29 cellular contexts compared by ENCODE assay signal in genomic region chr16:82082097-82082496, GRCh38. TPM values are rescaled to one million over a fixed set of nuclear protein-coding genes. Genes with fewer than 3 reads are reported as not detected.
"Had no signal": no experiment of that assay in that cellular context is flagged by ENCODE, and none has a peak within 500 bp of the region (broad histone marks: within the 10 kb centered on the region; RNA-seq: fewer than 3 reads in every experiment).

No MANE protein-coding gene starts in this region.

- H3K9me3 ChIP-seq: SJCRH30 had no signal

- H3K27me3 ChIP-seq: SJCRH30 had no signal

- H3K4me1 Mint-ChIP-seq: brain, WTC11 had no signal

- H3K4me1 ChIP-seq: SJCRH30 had no signal

- H3K36me3 ChIP-seq: SJCRH30 had no signal

- H3K9me3 Mint-ChIP-seq: activated naive CD4-positive, alpha-beta T cell treated with anti-CD3 and anti-CD28 coated beads, Interleukin-2, amount 10 ng/mL, durations not matched to agents 7 days and 5 days; T-helper 1 cell treated with Interleukin-12 subunit alpha and Interleukin-12 subunit beta and Interleukin-4 antibody, amounts not matched to agents 30 μg/mL and 1 μg/mL, for 36 hours had no signal

- DNase-seq: activated CD4-positive, alpha-beta T cell treated with anti-CD3 and anti-CD28 coated beads, Interleukin-2, amount 10 ng/mL, durations not matched to agents 7 days and 5 days; activated CD4-positive, alpha-beta T cell treated with anti-CD3 and anti-CD28 coated beads, Interleukin-2, amount 50 U/mL, for 48 hours; activated naive CD4-positive, alpha-beta T cell treated with anti-CD3 and anti-CD28 coated beads, Interleukin-2, amount 10 ng/mL, durations not matched to agents 7 days and 5 days; activated naive CD8-positive, alpha-beta T cell treated with anti-CD3 and anti-CD28 coated beads, Interleukin-2, amount 50 U/mL, for 24 hours; activated T-cell treated with anti-CD3 and anti-CD28 coated beads, Interleukin-2, amount 50 U/mL, for 4 hours; anterior cingulate cortex; caudate nucleus; Kasumi-1; KG1; NCI-H1092; NCI-H187 treated with DMSO at 0.1 percent for 48 hours; NCI-H2081; NCI-H2171 treated with DMSO at 0.1 percent for 48 hours; NCI-H2227 treated with DMSO at 0.1 percent for 48 hours; NCI-H446; NCI-H510A treated with DMSO at 0.1 percent for 48 hours; NCI-H526 treated with DMSO at 0.1 percent for 48 hours; NCI-H774; SHP77; SJCRH30 had no signal

- H3K4me3 Mint-ChIP-seq: activated CD4-positive, alpha-beta T cell treated with anti-CD3 and anti-CD28 coated beads for 36 hours; activated CD4-positive, alpha-beta T cell treated with anti-CD3 and anti-CD28 coated beads, Interleukin-2, amount 10 ng/mL, durations not matched to agents 7 days and 5 days; activated CD8-positive, alpha-beta T cell treated with anti-CD3 and anti-CD28 coated beads, Interleukin-2, amount 10 ng/mL, durations not matched to agents 7 days and 5 days; activated naive CD4-positive, alpha-beta T cell treated with anti-CD3 and anti-CD28 coated beads, Interleukin-2, amount 10 ng/mL, durations not matched to agents 7 days and 5 days; activated naive CD8-positive, alpha-beta T cell; activated naive CD8-positive, alpha-beta T cell treated with anti-CD3 and anti-CD28 coated beads, Interleukin-2, amount 50 U/mL, for 24 hours; activated T-cell treated with anti-CD3 and anti-CD28 coated beads, Interleukin-2, amount 50 U/mL, for 4 hours; activated T-helper 1 cell treated with anti-CD3 and anti-CD28 coated beads, Interleukin-12 subunit alpha, Interleukin-12 subunit beta, Interleukin-2, Interleukin-4 antibody, amounts not matched to agents 30 ng/mL and 10 ng/mL and 1 ng/mL, durations not matched to agents 14 hours and 24 hours and 36 hours; brain; T-helper 1 cell treated with Interleukin-12 subunit alpha and Interleukin-12 subunit beta and Interleukin-4 antibody, amounts not matched to agents 30 μg/mL and 1 μg/mL, for 36 hours; T-helper 2 cell treated with Interferon-gamma antibody and Interleukin-4, amounts not matched to agents 5 μg/mL and 100 μg/mL, for 36 hours; WTC11 had no signal

- ATAC-seq: WTC11 had no signal

- H3K27ac ChIP-seq: SJCRH30, SK-N-MC had no signal

- H3K27ac Mint-ChIP-seq: activated CD4-positive, alpha-beta T cell treated with anti-CD3 and anti-CD28 coated beads for 36 hours; activated CD4-positive, alpha-beta T cell treated with anti-CD3 and anti-CD28 coated beads, Interleukin-2, amount 10 ng/mL, durations not matched to agents 7 days and 5 days; activated CD8-positive, alpha-beta T cell treated with anti-CD3 and anti-CD28 coated beads, Interleukin-2, amount 10 ng/mL, durations not matched to agents 7 days and 5 days; activated naive CD4-positive, alpha-beta T cell treated with anti-CD3 and anti-CD28 coated beads, Interleukin-2, amount 10 ng/mL, durations not matched to agents 7 days and 5 days; activated naive CD8-positive, alpha-beta T cell; activated naive CD8-positive, alpha-beta T cell treated with anti-CD3 and anti-CD28 coated beads, Interleukin-2, amount 50 U/mL, for 24 hours; activated T-helper 1 cell treated with anti-CD3 and anti-CD28 coated beads, Interleukin-12 subunit alpha, Interleukin-12 subunit beta, Interleukin-2, Interleukin-4 antibody, amounts not matched to agents 30 ng/mL and 10 ng/mL and 1 ng/mL, durations not matched to agents 14 hours and 24 hours and 36 hours; brain; T-helper 1 cell treated with Interleukin-12 subunit alpha and Interleukin-12 subunit beta and Interleukin-4 antibody, amounts not matched to agents 30 μg/mL and 1 μg/mL, for 36 hours; T-helper 2 cell treated with Interferon-gamma antibody and Interleukin-4, amounts not matched to agents 5 μg/mL and 100 μg/mL, for 36 hours; WTC11 had no signal

- H3K4me3 ChIP-seq: SJCRH30, SK-N-MC had no signal

- H3K36me3 Mint-ChIP-seq: activated naive CD4-positive, alpha-beta T cell treated with anti-CD3 and anti-CD28 coated beads, Interleukin-2, amount 10 ng/mL, durations not matched to agents 7 days and 5 days; activated naive CD8-positive, alpha-beta T cell; brain had no signal

RNA-seq across cellular contexts. Expression of gene HSD17B2, which starts 47.0 kb away (rescaled TPM):
- total RNA-seq: activated CD4-positive, alpha-beta T cell treated with anti-CD3 and anti-CD28 coated beads for 36 hours; activated CD4-positive, alpha-beta T cell treated with anti-CD3 and anti-CD28 coated beads, Interleukin-2, amount 10 ng/mL, durations not matched to agents 7 days and 5 days; activated CD8-positive, alpha-beta T cell treated with anti-CD3 and anti-CD28 coated beads, Interleukin-2, amount 10 ng/mL, durations not matched to agents 7 days and 5 days; activated T-cell treated with anti-CD3 and anti-CD28 coated beads, Interleukin-2, amount 50 U/mL, for 4 hours; activated T-helper 1 cell treated with anti-CD3 and anti-CD28 coated beads, Interleukin-12 subunit alpha, Interleukin-12 subunit beta, Interleukin-2, Interleukin-4 antibody, amounts not matched to agents 30 ng/mL and 10 ng/mL and 1 ng/mL, durations not matched to agents 14 hours and 24 hours and 36 hours; SJCRH30 had no signal
